In the genomic region with DNA sequence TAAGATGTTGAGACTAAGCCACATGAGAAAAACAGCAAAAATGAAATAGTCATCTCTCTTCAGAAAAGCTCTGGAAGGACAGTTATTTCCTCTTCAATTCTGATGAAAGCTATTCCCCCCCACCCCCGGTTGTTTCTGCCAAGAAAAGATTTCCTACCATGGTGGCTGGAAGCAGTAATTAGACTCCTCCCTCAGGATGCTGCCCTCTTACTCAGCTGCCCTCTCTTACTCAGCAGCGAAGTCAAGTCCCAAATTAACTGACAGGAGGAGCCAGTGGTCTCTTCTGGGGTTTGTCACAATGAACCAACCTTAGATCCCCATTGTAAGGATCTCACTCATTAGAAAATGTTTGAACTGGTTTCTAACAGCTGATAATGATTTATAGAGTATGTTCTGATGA, we compare ENCODE assay signal across 14 cellular contexts. TPM values are rescaled to one million over a fixed set of nuclear protein-coding genes. Genes with fewer than 3 reads are reported as not detected.
DNase-seq lines count a peak whose midpoint lies in the region; FAIRE-seq and TF ChIP-seq lines count a peak whose summit lies in the region.
"Had no signal": no experiment of that assay in that cellular context is flagged by ENCODE, and none has a peak within 500 bp of the region (broad histone marks: within the 10 kb centered on the region; RNA-seq: fewer than 3 reads in every experiment).

No MANE protein-coding gene starts in this region.

- DNase-seq in NCI-H146 (lab: John Stamatoyannopoulos, UW), result peak; percentile 2
- no peak for DNase-seq in NCI-H146 treated with DMSO at 0.1 percent for 48 hours (lab: John Stamatoyannopoulos, UW; ENCODE audit: unreplicated experiment)
- peak; percentile 16 for DNase-seq in HFF-Myc (ENCODE audit: extremely low read depth, low read depth)
- DNase-seq in astrocyte of the spinal cord (ENCODE audit: low read depth, low spot score), result peak; percentile 40
- DNase-seq in iPS-NIHi11 (ENCODE audit: low spot score), result peak; percentile 33
- no peak for DNase-seq in GM19239 (ENCODE audit: insufficient read length, low spot score)
- DNase-seq in NCI-H1930 (lab: John Stamatoyannopoulos, UW), result no peak
- DNase-seq in GM12891 (ENCODE audit: insufficient read length, low spot score), result no peak
- DNase-seq: NCI-H526, pancreas, T-helper 2 cell, upper lobe of left lung had no signal

- no peak overlapping the region for H3K4me3 ChIP-seq in HFF-Myc (replicated peaks; ENCODE audit: low read depth, low read length)
- no peak overlapping the region for H3K4me3 ChIP-seq in astrocyte of the spinal cord (ENCODE audit: low read depth, low read length)
- H3K4me3 ChIP-seq: A549, pancreas, upper lobe of left lung had no signal

- in situ Hi-C loops in astrocyte of the spinal cord (cut with HindIII; ENCODE audit: low sequenced_read_pairs), result no loop called here

- TF ChIP-seq CTCF in HFF-Myc (IDR thresholded peaks at IDR 0.05; ENCODE audit: low read depth, low read length, missing control alignments), result no peak
- no peak for TF ChIP-seq CTCF in astrocyte of the spinal cord (IDR thresholded peaks at IDR 0.05; ENCODE audit: low read depth, low read length)

- FAIRE-seq in GM19239 (lab: Jason Lieb, UNC), result no peak
- no peak for FAIRE-seq in GM12891 (lab: Jason Lieb, UNC)
- FAIRE-seq: HepG2 had no signal

- TF ChIP-seq POLR2A in GM12891 (IDR thresholded peaks at IDR 0.05; ENCODE audit: low read depth, low read length), result no peak

TF ChIP-seq in GM12891, 5 proteins besides CTCF, POLR2A, EP300 and RAD21:
- TF ChIP-seq POLR2AphosphoS5 (IDR thresholded peaks at IDR 0.05; ENCODE audit: low read depth, low read length) (no peak), PAX5 (IDR thresholded peaks at IDR 0.05; ENCODE audit: insufficient read depth, low read length, severe bottlenecking) (no peak), TAF1 (IDR thresholded peaks at IDR 0.05; ENCODE audit: low read depth, low read length) (no peak), SPI1 (IDR thresholded peaks at IDR 0.05; ENCODE audit: low read depth, low read length) (no peak), POU2F2 (IDR thresholded peaks at IDR 0.05; ENCODE audit: low read depth, low read length) (no peak)

RNA-seq across cellular contexts. Expression of gene GPM6B, which starts 38.0 kb away (rescaled TPM):
- polyA plus RNA-seq in GM12891 (2012; ENCODE audit: low read depth, missing spikeins), result 0.30 TPM
- polyA plus RNA-seq: HepG2 had no signal

RNA-seq across cellular contexts. Expression of gene OFD1, which starts 44.4 kb away (rescaled TPM):
- 15.8 TPM for polyA plus RNA-seq in GM12891 (2012; ENCODE audit: low read depth, missing spikeins)

RNA-seq across cellular contexts. Expression of gene TRAPPC2, which starts 44.5 kb away (rescaled TPM):
- 7.8 TPM for polyA plus RNA-seq in GM12891 (2012; ENCODE audit: low read depth, missing spikeins)

Comparison
In these comparisons a context has a peak if more than half of its experiments do, and no peak if none do; other contexts are left out.
1. DNase-seq: peak in NCI-H146 (single experiment), HFF-Myc (single experiment), astrocyte of the spinal cord (single experiment) and iPS-NIHi11 (single experiment); none in NCI-H146 treated with DMSO at 0.1 percent for 48 hours (single experiment), GM19239 (single experiment), NCI-H1930 (0 of 2) and GM12891 (single experiment).